9 cellular contexts compared by ENCODE assay signal in genomic region chr2:10900216-10901109, GRCh38.
DNase-seq lines count a peak whose midpoint lies in the region; ATAC-seq and TF ChIP-seq lines count a peak whose summit lies in the region.
"Had no signal": no experiment of that assay in that cellular context is flagged by ENCODE, and none has a peak within 500 bp of the region (broad histone marks: within the 10 kb centered on the region; RNA-seq: fewer than 3 reads in every experiment).

No MANE protein-coding gene starts in this region.

- DNase-seq in DND-41 (no peak), HL-60 (ENCODE audit: low read depth in 1 of 2, low spot score in 1 of 2) (peak; percentile 45 to 63), SHP77 treated with DMSO at 0.1 percent for 48 hours (lab: John Stamatoyannopoulos, UW) (peak; percentile 41), kidney glomerular epithelial cell (lab: John Stamatoyannopoulos, UW) (peak; percentile 12), NCI-H2081 treated with DMSO at 0.1 percent for 48 hours (lab: John Stamatoyannopoulos, UW) (no peak), activated gamma-delta T cell treated with Interleukin-2 at 50 U/mL for 16 hours (no peak)
- DNase-seq in activated CD8-positive, alpha-beta memory T cell treated with anti-CD3 and anti-CD28 coated beads, Interleukin-2, amount 50 U/mL, for 48 hours = no peak
- DNase-seq: activated CD4-positive, alpha-beta T cell treated with anti-CD3 and anti-CD28 coated beads, Interleukin-2, amount 10 ng/mL, durations not matched to agents 7 days and 5 days had no signal

- H3K36me3 ChIP-seq in DND-41 (ENCODE audit: insufficient read depth, low read length) = no peaks in the 10 kb centered on the region

- H3K9ac ChIP-seq in DND-41 (ENCODE audit: low read depth, low read length) = no peak overlapping the region

- H3K4me3 ChIP-seq in DND-41 (ENCODE audit: low read depth in 1 of 2, low read length in 2 of 2) (no peak overlapping the region), HL-60 (replicated peaks; ENCODE audit: insufficient read depth, low read length) (no peak overlapping the region)

- H3K4me2 ChIP-seq in DND-41 (ENCODE audit: insufficient read depth, low read length) = no peak overlapping the region

- H3K27me3 ChIP-seq in DND-41 (ENCODE audit: insufficient read depth, low read length, poor library complexity) = no peaks in the 10 kb centered on the region
- H3K27me3 ChIP-seq in HL-60 (ENCODE audit: insufficient read depth, poor library complexity, severe bottlenecking) = no peaks in the 10 kb centered on the region

- H3K4me1 ChIP-seq in DND-41 (ENCODE audit: insufficient read depth, low read length) = no peaks in the 10 kb centered on the region

- no peaks in the 10 kb centered on the region for H4K20me1 ChIP-seq in DND-41 (ENCODE audit: insufficient read depth, low read length)

- no peaks in the 10 kb centered on the region for H3K79me2 ChIP-seq in DND-41 (ENCODE audit: insufficient read depth, low read length)

- H3K27ac ChIP-seq in DND-41 (ENCODE audit: low read length) (no peak overlapping the region), HL-60 (replicated peaks) (no peak overlapping the region)

- peaks cover 2% of the 10 kb centered on the region for H3K9me3 ChIP-seq in DND-41 (ENCODE audit: insufficient read depth, low read length, severe bottlenecking)

- H2AFZ ChIP-seq in DND-41 (ENCODE audit: low read depth, low read length) = no peak overlapping the region

- ATAC-seq in DND-41 (ENCODE audit: insufficient read depth, low read depth) (no peak), HG03196 (IDR thresholded peaks at IDR 0.05; ENCODE audit: unreplicated experiment) (no peak)

- TF ChIP-seq CTCF in DND-41 (IDR thresholded peaks at IDR 0.05; ENCODE audit: borderline replicate concordance, extremely low read depth, low read length, poor library complexity, severe bottlenecking) (peak; percentile 8), HL-60 (IDR thresholded peaks at IDR 0.05; ENCODE audit: insufficient read depth, low read length) (peak; percentile 33)

Comparison
In these comparisons a context has a peak if more than half of its experiments do, and no peak if none do; other contexts are left out.
1. DNase-seq: peak in HL-60 (2 of 2), SHP77 treated with DMSO at 0.1 percent for 48 hours (single experiment) and kidney glomerular epithelial cell (single experiment); none in DND-41 (single experiment), activated CD8-positive, alpha-beta memory T cell treated with anti-CD3 and anti-CD28 coated beads, Interleukin-2, amount 50 U/mL, for 48 hours (single experiment), NCI-H2081 treated with DMSO at 0.1 percent for 48 hours (single experiment) and activated gamma-delta T cell treated with Interleukin-2 at 50 U/mL for 16 hours (single experiment).